In genomic region chr21:38447611-38448010, GRCh38 we compare ENCODE assay signal across 29 cellular contexts. TPM values are rescaled to one million over a fixed set of nuclear protein-coding genes. Genes with fewer than 3 reads are reported as not detected.
A peak's percentile ranks its signal among the peaks of the same experiment; 100 is the strongest.
DNase-seq lines count a peak whose midpoint lies in the region; ATAC-seq and TF ChIP-seq lines count a peak whose summit lies in the region.
"Had no signal": no experiment of that assay in that cellular context is flagged by ENCODE, and none has a peak within 500 bp of the region (broad histone marks: within the 10 kb centered on the region; RNA-seq: fewer than 3 reads in every experiment).

No MANE protein-coding gene starts in this region.

- H3K9me2 ChIP-seq in MM.1S (replicated peaks; ENCODE audit: insufficient read depth, low read length) = no peaks in the 10 kb centered on the region

- TF ChIP-seq EP300 in upper lobe of left lung (IDR thresholded peaks at IDR 0.05) = no peak

- H3K9me3 ChIP-seq in ascending aorta (no peaks in the 10 kb centered on the region), tibial artery (no peaks in the 10 kb centered on the region), MM.1S (replicated peaks; ENCODE audit: insufficient read depth, low read length) (no peaks in the 10 kb centered on the region; the same call in 1 of the 2 replicates), upper lobe of left lung (no peaks in the 10 kb centered on the region)

- H3K4me3 ChIP-seq in ascending aorta (no peak overlapping the region), tibial artery (no peak overlapping the region), MM.1S (ENCODE audit: low read length) (no peak overlapping the region), upper lobe of left lung (no peak overlapping the region)
- H3K4me3 ChIP-seq: GM23248, PC-9 had no signal

- H3K4me1 ChIP-seq in ascending aorta = peaks cover 9 to 48% of the 10 kb centered on the region in 2 donors
- peaks cover 0 to 61% (median 25%) of the 10 kb centered on the region in 4 donors for H3K4me1 ChIP-seq in tibial artery
- no peaks in the 10 kb centered on the region for H3K4me1 ChIP-seq in MM.1S (ENCODE audit: low read length)
- peaks cover 4 to 10% (median 6%) of the 10 kb centered on the region in 4 donors for H3K4me1 ChIP-seq in upper lobe of left lung

- H2AFZ ChIP-seq in MM.1S (ENCODE audit: low read length) = no peak overlapping the region
- H2AFZ ChIP-seq: GM23248, PC-9 had no signal

- H4K20me1 ChIP-seq in MM.1S (ENCODE audit: insufficient read depth, low read length) = no peaks in the 10 kb centered on the region

- DNase-seq in EH (ENCODE audit: low read depth) (peak; percentile 13), ascending aorta (ENCODE audit: low spot score in 2 of 2) (no peak), lung microvascular endothelial cell (ENCODE audit: low read depth in 2 of 2) (peak; percentile 37 to 72), tibial artery (no peak), MM.1S (no peak), Right ventricle myocardium superior (no peak), NCI-H526 (lab: John Stamatoyannopoulos, UW) (no peak), upper lobe of left lung (no peak)
- DNase-seq: AML-193; CD8-positive, alpha-beta memory T cell; DMS 273 treated with DMSO at 0.1 percent for 48 hours; DMS79; GF-D8; GM23248; H7; KBM-7; MV-4-11; NCI-H1105; NCI-H1436 treated with DMSO at 0.1 percent for 48 hours; NCI-H187 treated with DMSO at 0.1 percent for 48 hours; NCI-H2107; NCI-H446; NCI-H524 treated with DMSO at 0.1 percent for 48 hours; NCI-H82; PC-9; SHP77 treated with DMSO at 0.1 percent for 48 hours; T-helper 1 cell had no signal

- ATAC-seq in Right ventricle myocardium superior (ENCODE audit: poor library complexity) (no peak), upper lobe of left lung (ENCODE audit: low FRiP score in 2 of 2) (no peak)

- no peaks in the 10 kb centered on the region for H3K79me2 ChIP-seq in MM.1S (ENCODE audit: low read length)

- intact Hi-C loops in ascending aorta (cut with DNase I) = no loop called here
- intact Hi-C loops in tibial artery (cut with DNase I; ENCODE audit: low total_unique reads) = no loop called here
- intact Hi-C loops in Right ventricle myocardium superior (cut with DNase I) = no loop called here

- H3K36me3 ChIP-seq in ascending aorta (no peaks in the 10 kb centered on the region), tibial artery (no peaks in the 10 kb centered on the region), MM.1S (replicated peaks; ENCODE audit: insufficient read depth, low read length) (no peaks in the 10 kb centered on the region), upper lobe of left lung (no peaks in the 10 kb centered on the region)

- H3F3A ChIP-seq in MM.1S (ENCODE audit: insufficient read depth, low read length) = no peaks in the 10 kb centered on the region

- H3K4me2 ChIP-seq in MM.1S (ENCODE audit: low read depth, low read length) = no peak overlapping the region
- H3K4me2 ChIP-seq: PC-9 had no signal

- TF ChIP-seq CTCF in ascending aorta (IDR thresholded peaks at IDR 0.05) (no peak), tibial artery (IDR thresholded peaks at IDR 0.05) (no peak), MM.1S (IDR thresholded peaks at IDR 0.05; ENCODE audit: low read length) (no peak), upper lobe of left lung (IDR thresholded peaks at IDR 0.05) (no peak)

- H3K27me3 ChIP-seq in ascending aorta = no peaks in the 10 kb centered on the region
- H3K27me3 ChIP-seq in tibial artery = no peaks in the 10 kb centered on the region
- H3K27me3 ChIP-seq in MM.1S (replicated peaks; ENCODE audit: insufficient read depth, low read length) = no peaks in the 10 kb centered on the region
- no peaks in the 10 kb centered on the region for H3K27me3 ChIP-seq in upper lobe of left lung

- H3K9ac ChIP-seq in MM.1S (ENCODE audit: low read length) = no peak overlapping the region
- H3K9ac ChIP-seq: GM23248 had no signal

- H3K27ac ChIP-seq in ascending aorta = peak overlapping the region; percentile 88 to 92
- peak overlapping the region; percentile 62 to 72 for H3K27ac ChIP-seq in tibial artery
- H3K27ac ChIP-seq in MM.1S (ENCODE audit: low read length) = no peak overlapping the region
- H3K27ac ChIP-seq in upper lobe of left lung = peak overlapping the region in 1 of 4 donors; percentile 1
- H3K27ac ChIP-seq: C4-2B, GM23248, PC-9, RWPE1 had no signal

- WGBS in upper lobe of left lung, 2 donors = 37 to 54% methylated on average over 3 of the region's 3 CpGs

- no peak for TF ChIP-seq POLR2A in upper lobe of left lung (IDR thresholded peaks at IDR 0.05)

RNA-seq across cellular contexts. Expression of gene ERG, which starts 50.7 kb away (rescaled TPM):
- total RNA-seq in ascending aorta (28.5 TPM), lung microvascular endothelial cell (39.7 and 50.8 TPM in 2 replicates), Right ventricle myocardium superior (17.8 TPM), upper lobe of left lung (10 to 100 TPM; 14.7 to 38.9 (median 18.1) TPM)
- total RNA-seq: CD8-positive, alpha-beta memory T cell; PC-9 had no signal

Comparison
In these comparisons a context has a peak if more than half of its experiments do, and no peak if none do; other contexts are left out.
1. DNase-seq: peak in EH (single experiment) and lung microvascular endothelial cell (2 of 2); none in ascending aorta (0 of 2), tibial artery (0 of 2), MM.1S (single experiment), Right ventricle myocardium superior (single experiment), NCI-H526 (0 of 2) and upper lobe of left lung (0 of 2).